ENCODE assay signal across 19 cellular contexts in the genomic region with DNA sequence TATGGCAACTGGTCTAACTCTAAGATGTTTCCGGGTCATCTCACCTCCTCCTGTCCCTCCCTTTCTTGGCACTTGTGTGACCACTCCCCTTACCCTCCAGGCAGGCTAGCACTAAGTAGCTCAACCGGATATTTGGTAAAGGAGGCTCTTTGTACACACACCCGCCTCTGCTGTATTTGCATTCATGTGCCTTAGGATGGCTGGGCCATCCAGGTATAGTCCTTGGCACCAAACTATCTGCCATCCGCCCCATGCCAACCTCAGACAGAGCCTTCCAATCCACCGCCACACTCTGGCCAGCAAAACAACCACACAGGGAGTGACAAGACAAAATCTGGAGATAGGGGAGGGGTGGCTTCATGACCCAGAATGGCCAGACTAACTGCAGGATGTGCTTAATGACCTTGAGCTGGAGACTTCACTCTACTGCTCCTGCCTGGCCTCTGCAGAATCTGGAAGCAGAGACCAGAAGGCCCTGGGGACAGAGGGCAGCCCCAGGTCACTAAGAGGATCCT. TPM values are rescaled to one million over a fixed set of nuclear protein-coding genes. Genes with fewer than 3 reads are reported as not detected.
DNase-seq lines count a peak whose midpoint lies in the region; ATAC-seq and TF ChIP-seq lines count a peak whose summit lies in the region.
"Had no signal": no experiment of that assay in that cellular context is flagged by ENCODE, and none has a peak within 500 bp of the region (broad histone marks: within the 10 kb centered on the region; RNA-seq: fewer than 3 reads in every experiment).

No MANE protein-coding gene starts in this region.

- H3K4me1 ChIP-seq in RWPE2 (ENCODE audit: insufficient read depth, poor library complexity, severe bottlenecking) (no peaks in the 10 kb centered on the region), upper lobe of left lung (peaks cover 6 to 10% (median 8%) of the 10 kb centered on the region in 4 donors), uterus (peaks cover 0 to 8% of the 10 kb centered on the region in 2 donors)

- H3K36me3 ChIP-seq in RWPE2 (ENCODE audit: low read depth) (no peaks in the 10 kb centered on the region), upper lobe of left lung (no peaks in the 10 kb centered on the region), uterus (no peaks in the 10 kb centered on the region)

- 0 out of 3 replicates have a peak, but pooled peaks have one; percentile 38 for ATAC-seq in RWPE2 (ENCODE audit: low read depth)
- ATAC-seq in left colon: peak; percentile 85
- ATAC-seq in upper lobe of left lung (ENCODE audit: low FRiP score in 2 of 2): peak; percentile 35 to 86
- ATAC-seq in activated T-cell treated with anti-CD3 and anti-CD28 coated beads, Interleukin-2, amount 50 U/mL, for 72 hours (replicated peaks in 1 of 2): no peak
- ATAC-seq: T-cell had no signal

- TF ChIP-seq POLR2A in upper lobe of left lung (IDR thresholded peaks at IDR 0.05) (no peak), uterus (IDR thresholded peaks at IDR 0.05) (no peak)

- 48 to 51% methylated on average over 5 of the region's 5 CpGs for WGBS in upper lobe of left lung, 2 donors

- H3K4me1 Mint-ChIP-seq in activated T-cell treated with anti-CD3 and anti-CD28 coated beads, Interleukin-2, amount 50 U/mL, for 72 hours (ENCODE audit: low read depth): no peaks in the 10 kb centered on the region

- intact Hi-C loops in left colon (cut with DNase I, micrococcal nuclease): no loop called here
- intact Hi-C loops in uterus (cut with DNase I; ENCODE audit: low total_unique reads): no loop called here

- no peak for TF ChIP-seq EP300 in upper lobe of left lung (IDR thresholded peaks at IDR 0.05)

- H3K27ac ChIP-seq in RWPE2 (ENCODE audit: poor library complexity, severe bottlenecking): no peak overlapping the region
- no peak overlapping the region for H3K27ac ChIP-seq in upper lobe of left lung
- H3K27ac ChIP-seq in uterus: no peak overlapping the region

- H3K36me3 Mint-ChIP-seq in activated T-cell treated with anti-CD3 and anti-CD28 coated beads, Interleukin-2, amount 50 U/mL, for 72 hours (ENCODE audit: insufficient read depth in 2 of 2): peaks cover 3 to 4% of the 10 kb centered on the region in 2 donors
- H3K36me3 Mint-ChIP-seq: activated naive CD8-positive, alpha-beta T cell treated with anti-CD3 and anti-CD28 coated beads for 36 hours; natural killer cell treated with Interleukin-12 subunit alpha and Interleukin-12 subunit beta and Interleukin-15 and Interleukin-18, amount 100 ng/mL, for 72 hours; T-cell had no signal

- no peak overlapping the region for H3K27ac Mint-ChIP-seq in activated T-cell treated with anti-CD3 and anti-CD28 coated beads, Interleukin-2, amount 50 U/mL, for 72 hours
- H3K27ac Mint-ChIP-seq: activated B cell treated with CpG ODN at 0.5 μM for 24 hours; activated naive CD8-positive, alpha-beta T cell treated with anti-CD3 and anti-CD28 coated beads for 36 hours; CD4-positive, alpha-beta T cell; natural killer cell treated with Interleukin-12 subunit alpha and Interleukin-12 subunit beta and Interleukin-15 and Interleukin-18, amount 100 ng/mL, for 72 hours; T-cell had no signal

- TF ChIP-seq CTCF in RWPE2 (IDR thresholded peaks at IDR 0.05; ENCODE audit: poor library complexity, severe bottlenecking): no peak
- no peak for TF ChIP-seq CTCF in upper lobe of left lung (IDR thresholded peaks at IDR 0.05)
- TF ChIP-seq CTCF in uterus (IDR thresholded peaks at IDR 0.05): no peak

- DNase-seq in NCI-H748 (lab: John Stamatoyannopoulos, UW; ENCODE audit: unreplicated experiment) (peak; percentile 21), NCI-H748 treated with DMSO at 0.1 percent for 48 hours (lab: John Stamatoyannopoulos, UW) (no peak), RWPE2 (ENCODE audit: low spot score) (no peak), left colon (peak; percentile 43 to 87), upper lobe of left lung (peak in 1 of 2 donors; percentile 52), uterus (no peak), retina (no peak)
- no peak for DNase-seq in activated T-cell treated with anti-CD3 and anti-CD28 coated beads, Interleukin-2, amount 50 U/mL, for 72 hours
- DNase-seq: activated B cell treated with CpG ODN at 0.5 μM for 24 hours; activated naive CD8-positive, alpha-beta T cell treated with anti-CD3 and anti-CD28 coated beads for 36 hours; foreskin fibroblast; Kasumi-1; NCI-H1694; NCI-H774; stimulated activated CD4-positive, alpha-beta T cell treated with anti-CD3 and anti-CD28 coated beads, Interleukin-15, amount 100 ng/mL, for 24 hours had no signal

- peaks cover 57% of the 10 kb centered on the region for H3K27me3 Mint-ChIP-seq in activated T-cell treated with anti-CD3 and anti-CD28 coated beads, Interleukin-2, amount 50 U/mL, for 72 hours (ENCODE audit: low read depth)

- H3K27me3 ChIP-seq in RWPE2 (ENCODE audit: insufficient read depth, poor library complexity, severe bottlenecking) (peaks cover 22% of the 10 kb centered on the region), upper lobe of left lung (peaks cover 0 to 8% (median 2%) of the 10 kb centered on the region in 4 donors), uterus (peaks cover 0 to 3% of the 10 kb centered on the region in 2 donors)

- H3K4me3 Mint-ChIP-seq in activated T-cell treated with anti-CD3 and anti-CD28 coated beads, Interleukin-2, amount 50 U/mL, for 72 hours: no peak overlapping the region
- H3K4me3 Mint-ChIP-seq: activated B cell treated with CpG ODN at 0.5 μM for 24 hours; activated naive CD8-positive, alpha-beta T cell treated with anti-CD3 and anti-CD28 coated beads for 36 hours; CD4-positive, alpha-beta T cell; natural killer cell treated with Interleukin-12 subunit alpha and Interleukin-12 subunit beta and Interleukin-15 and Interleukin-18, amount 100 ng/mL, for 72 hours; T-cell had no signal

- H3K4me3 ChIP-seq in RWPE2 (ENCODE audit: severe bottlenecking): no peak overlapping the region
- H3K4me3 ChIP-seq in upper lobe of left lung: no peak overlapping the region
- no peak overlapping the region for H3K4me3 ChIP-seq in uterus

- H3K9me3 ChIP-seq in RWPE2 (ENCODE audit: severe bottlenecking) (peaks cover 7% of the 10 kb centered on the region), upper lobe of left lung (peaks cover 0 to 8% (median 4%) of the 10 kb centered on the region in 4 donors), uterus (no peaks in the 10 kb centered on the region)

- peaks cover 3 to 4% of the 10 kb centered on the region in 2 donors for H3K9me3 Mint-ChIP-seq in activated T-cell treated with anti-CD3 and anti-CD28 coated beads, Interleukin-2, amount 50 U/mL, for 72 hours
- H3K9me3 Mint-ChIP-seq: natural killer cell treated with Interleukin-12 subunit alpha and Interleukin-12 subunit beta and Interleukin-15 and Interleukin-18, amount 100 ng/mL, for 72 hours had no signal

RNA-seq across cellular contexts. Expression of gene CDK18, which starts 59.5 kb away (rescaled TPM):
- total RNA-seq in left colon (10 to 100 TPM; 32.6 to 39.2 TPM), upper lobe of left lung (100 to 1,000 TPM in 1 of 6 donors, 10 to 100 TPM in 5; 16.7 to 130 (median 30.4) TPM), uterus (10 to 100 TPM in 2 of 4 donors, 1 to 10 TPM in 2; 4.1 to 28.2 (median 8.5) TPM)
- total RNA-seq in activated T-cell treated with anti-CD3 and anti-CD28 coated beads, Interleukin-2, amount 50 U/mL, for 72 hours: 1 to 10 TPM; 2.3 to 3.3 TPM
- total RNA-seq: pulmonary artery endothelial cell had no signal

Comparison
In these comparisons a context has a peak if more than half of its experiments do, and no peak if none do; other contexts are left out.
1. DNase-seq: peak in NCI-H748 (single experiment) and left colon (2 of 2); none in NCI-H748 treated with DMSO at 0.1 percent for 48 hours (single experiment), RWPE2 (single experiment), uterus (0 of 2), activated T-cell treated with anti-CD3 and anti-CD28 coated beads, Interleukin-2, amount 50 U/mL, for 72 hours (0 of 2) and retina (single experiment).
2. ATAC-seq: peak in RWPE2 (single experiment), left colon (single experiment) and upper lobe of left lung (2 of 2); none in activated T-cell treated with anti-CD3 and anti-CD28 coated beads, Interleukin-2, amount 50 U/mL, for 72 hours (0 of 2).